In genomic region chr19:54950580-54950979, GRCh38 we compare ENCODE assay signal across 13 cellular contexts. TPM values are rescaled to one million over a fixed set of nuclear protein-coding genes. Genes with fewer than 3 reads are reported as not detected.
"Had no signal": no experiment of that assay in that cellular context is flagged by ENCODE, and none has a peak within 500 bp of the region (broad histone marks: within the 10 kb centered on the region; RNA-seq: fewer than 3 reads in every experiment).

No MANE protein-coding gene starts in this region.

RNA-seq across cellular contexts. Expression of gene NLRP7, which starts 3.2 kb away (rescaled TPM):
- total RNA-seq: activated CD4-positive, alpha-beta T cell treated with anti-CD3 and anti-CD28 coated beads for 36 hours; activated CD4-positive, alpha-beta T cell treated with anti-CD3 and anti-CD28 coated beads, Interleukin-2, amount 10 ng/mL, durations not matched to agents 7 days and 5 days; activated CD8-positive, alpha-beta T cell treated with anti-CD3 and anti-CD28 coated beads, Interleukin-2, amount 10 ng/mL, durations not matched to agents 7 days and 5 days; activated naive CD8-positive, alpha-beta T cell treated with anti-CD3 and anti-CD28 coated beads, Interleukin-2, amount 10 ng/mL, durations not matched to agents 7 days and 5 days; activated T-helper 2 cell treated with anti-CD3 and anti-CD28 coated beads, Interferon-gamma antibody, Interleukin-2, Interleukin-4, amounts not matched to agents 10 μg/mL and 5 μg/mL and 100 μg/mL, durations not matched to agents 14 hours and 24 hours and 36 hours; ascending aorta; chondrocyte; colonic mucosa; M059J; NCI-H460; Peyer's patch; SJSA1 had no signal

RNA-seq across cellular contexts. Expression of gene NLRP2, which starts 15.6 kb away (rescaled TPM):
- total RNA-seq: ascending aorta, M059J, NCI-H460, SJSA1 had no signal

RNA-seq across cellular contexts. Expression of gene NCR1, which starts 44.6 kb away (rescaled TPM):
- total RNA-seq: activated CD4-positive, alpha-beta T cell treated with anti-CD3 and anti-CD28 coated beads for 36 hours; activated CD4-positive, alpha-beta T cell treated with anti-CD3 and anti-CD28 coated beads, Interleukin-2, amount 10 ng/mL, durations not matched to agents 7 days and 5 days; activated T-helper 2 cell treated with anti-CD3 and anti-CD28 coated beads, Interferon-gamma antibody, Interleukin-2, Interleukin-4, amounts not matched to agents 10 μg/mL and 5 μg/mL and 100 μg/mL, durations not matched to agents 14 hours and 24 hours and 36 hours; ascending aorta; cardiac muscle cell; chondrocyte; colonic mucosa; M059J; NCI-H460; SJSA1 had no signal
